In the genomic region with DNA sequence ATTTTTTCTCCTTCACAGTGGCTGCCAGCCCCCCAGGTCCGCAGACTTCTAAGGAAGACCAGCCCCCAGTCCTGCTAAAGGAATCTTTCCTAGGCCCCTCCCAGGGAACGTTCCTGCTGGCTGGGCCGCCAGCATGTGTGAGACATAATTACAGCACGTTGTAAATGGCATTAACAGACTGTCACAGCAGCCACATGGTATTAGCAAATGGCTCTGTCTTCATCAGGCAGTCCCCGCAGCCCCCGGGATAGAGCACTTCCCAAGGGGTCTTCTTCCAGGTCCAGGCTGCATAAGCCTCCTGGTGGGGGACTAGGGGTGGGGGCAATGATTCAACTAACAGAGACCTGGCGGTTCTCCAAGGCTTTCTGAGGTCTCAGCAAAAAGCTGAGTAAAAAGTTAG, we compare ENCODE assay signal across 1 cellular context.
TF ChIP-seq lines count a peak whose summit lies in the region.

No MANE protein-coding gene starts in this region.

TF ChIP-seq in HepG2, 621 proteins besides CTCF, POLR2A, EP300 and RAD21 (continued from another document):
- no peak for TF ChIP-seq ZNF446 (CRISPR knock-in tag; IDR thresholded peaks at IDR 0.05)
- TF ChIP-seq, protein P1, sequence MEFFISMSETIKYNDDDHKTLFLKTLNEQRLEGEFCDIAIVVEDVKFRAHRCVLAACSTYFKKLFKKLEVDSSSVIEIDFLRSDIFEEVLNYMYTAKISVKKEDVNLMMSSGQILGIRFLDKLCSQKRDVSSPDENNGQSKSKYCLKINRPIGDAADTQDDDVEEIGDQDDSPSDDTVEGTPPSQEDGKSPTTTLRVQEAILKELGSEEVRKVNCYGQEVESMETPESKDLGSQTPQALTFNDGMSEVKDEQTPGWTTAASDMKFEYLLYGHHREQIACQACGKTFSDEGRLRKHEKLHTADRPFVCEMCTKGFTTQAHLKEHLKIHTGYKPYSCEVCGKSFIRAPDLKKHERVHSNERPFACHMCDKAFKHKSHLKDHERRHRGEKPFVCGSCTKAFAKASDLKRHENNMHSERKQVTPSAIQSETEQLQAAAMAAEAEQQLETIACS (CRISPR knock-in tag; IDR thresholded peaks at IDR 0.05): no peak
- no peak for TF ChIP-seq HNRNPH1 (optimal IDR thresholded peaks at IDR 0.05; ENCODE audit: low read depth, low read length)
- no peak for TF ChIP-seq ZNF615 (CRISPR knock-in tag; IDR thresholded peaks at IDR 0.05; ENCODE audit: borderline replicate concordance)
- TF ChIP-seq SUZ12 (IDR thresholded peaks at IDR 0.05; ENCODE audit: low read depth, low read length): no peak
- TF ChIP-seq, protein P2, sequence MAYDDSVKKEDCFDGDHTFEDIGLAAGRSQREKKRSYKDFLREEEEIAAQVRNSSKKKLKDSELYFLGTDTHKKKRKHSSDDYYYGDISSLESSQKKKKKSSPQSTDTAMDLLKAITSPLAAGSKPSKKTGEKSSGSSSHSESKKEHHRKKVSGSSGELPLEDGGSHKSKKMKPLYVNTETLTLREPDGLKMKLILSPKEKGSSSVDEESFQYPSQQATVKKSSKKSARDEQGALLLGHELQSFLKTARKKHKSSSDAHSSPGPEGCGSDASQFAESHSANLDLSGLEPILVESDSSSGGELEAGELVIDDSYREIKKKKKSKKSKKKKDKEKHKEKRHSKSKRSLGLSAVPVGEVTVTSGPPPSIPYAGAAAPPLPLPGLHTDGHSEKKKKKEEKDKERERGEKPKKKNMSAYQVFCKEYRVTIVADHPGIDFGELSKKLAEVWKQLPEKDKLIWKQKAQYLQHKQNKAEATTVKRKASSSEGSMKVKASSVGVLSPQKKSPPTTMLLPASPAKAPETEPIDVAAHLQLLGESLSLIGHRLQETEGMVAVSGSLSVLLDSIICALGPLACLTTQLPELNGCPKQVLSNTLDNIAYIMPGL (CRISPR knock-in tag; IDR thresholded peaks at IDR 0.05; ENCODE audit: borderline replicate concordance in 1 of 2, low read depth in 1 of 2): no peak
- TF ChIP-seq, protein P3, sequence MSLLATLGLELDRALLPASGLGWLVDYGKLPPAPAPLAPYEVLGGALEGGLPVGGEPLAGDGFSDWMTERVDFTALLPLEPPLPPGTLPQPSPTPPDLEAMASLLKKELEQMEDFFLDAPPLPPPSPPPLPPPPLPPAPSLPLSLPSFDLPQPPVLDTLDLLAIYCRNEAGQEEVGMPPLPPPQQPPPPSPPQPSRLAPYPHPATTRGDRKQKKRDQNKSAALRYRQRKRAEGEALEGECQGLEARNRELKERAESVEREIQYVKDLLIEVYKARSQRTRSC (CRISPR knock-in tag; IDR thresholded peaks at IDR 0.05; ENCODE audit: low read depth): no peak
- no peak for TF ChIP-seq ZNF589 (CRISPR knock-in tag; conservative IDR thresholded peaks at IDR 0.05)
